Comparison of ENCODE assay signal across 15 cellular contexts in the genomic region with DNA sequence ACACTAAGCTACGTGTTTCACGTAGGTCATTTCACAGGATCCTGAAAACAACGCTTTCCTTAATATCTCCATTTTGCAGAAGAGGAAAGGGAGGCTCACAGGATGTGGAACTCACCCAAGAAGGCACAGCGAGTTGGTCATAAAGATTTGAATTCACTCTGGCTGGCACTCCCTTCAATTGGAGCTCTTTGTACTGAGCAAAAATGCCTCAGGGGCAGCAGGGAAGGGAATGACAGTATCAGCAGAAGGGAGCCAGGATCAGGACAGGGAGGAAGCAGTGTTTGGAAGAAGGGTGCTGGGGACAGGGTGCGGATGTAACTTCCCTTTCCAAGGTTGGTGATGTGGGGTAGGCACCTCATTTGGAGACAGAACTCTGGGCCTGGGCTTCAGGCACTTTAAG. TPM values are rescaled to one million over a fixed set of nuclear protein-coding genes. Genes with fewer than 3 reads are reported as not detected.
DNase-seq lines count a peak whose midpoint lies in the region; ATAC-seq and TF ChIP-seq lines count a peak whose summit lies in the region.
"Had no signal": no experiment of that assay in that cellular context is flagged by ENCODE, and none has a peak within 500 bp of the region (broad histone marks: within the 10 kb centered on the region; RNA-seq: fewer than 3 reads in every experiment).

No MANE protein-coding gene starts in this region.

- H3K4me1 Mint-ChIP-seq in T-helper 17 cell: peaks cover 25% of the 10 kb centered on the region
- peaks cover 46% of the 10 kb centered on the region for H3K4me1 Mint-ChIP-seq in stimulated activated effector memory CD8-positive, alpha-beta T cell treated with anti-CD3 and anti-CD28 coated beads, Interleukin-12 subunit alpha, Interleukin-12 subunit beta, amount 100 ng/mL, for 72 hours

- ATAC-seq in heart right ventricle (no peak), left cardiac atrium (no peak), T-helper 17 cell (no peak), HG02981 (IDR thresholded peaks at IDR 0.05; ENCODE audit: unreplicated experiment) (no peak)
- no peak for ATAC-seq in stimulated activated effector memory CD8-positive, alpha-beta T cell treated with anti-CD3 and anti-CD28 coated beads, Interleukin-12 subunit alpha, Interleukin-12 subunit beta, amount 100 ng/mL, for 72 hours

- no peaks in the 10 kb centered on the region for H3K27me3 Mint-ChIP-seq in T-helper 17 cell
- H3K27me3 Mint-ChIP-seq: activated T-cell treated with anti-CD3 and anti-CD28 coated beads, Interleukin-2, amount 50 U/mL, for 24 hours had no signal

- 65 to 68% methylated on average over 5 of the region's 5 CpGs for WGBS in heart right ventricle, 2 donors

- H3K9ac ChIP-seq in iPS-20b (ENCODE audit: low read depth, low read length): no peak overlapping the region

- H3K36me3 ChIP-seq in heart right ventricle (peaks cover 0 to 8% (median 0%) of the 10 kb centered on the region in 9 donors), iPS-20b (ENCODE audit: insufficient read depth, low read depth, low read length) (peaks cover 13% of the 10 kb centered on the region)
- H3K36me3 ChIP-seq: uterus had no signal

- H3K36me3 Mint-ChIP-seq in T-helper 17 cell (ENCODE audit: low read depth): no peaks in the 10 kb centered on the region
- H3K36me3 Mint-ChIP-seq in stimulated activated effector memory CD8-positive, alpha-beta T cell treated with anti-CD3 and anti-CD28 coated beads, Interleukin-12 subunit alpha, Interleukin-12 subunit beta, amount 100 ng/mL, for 72 hours: peaks cover 34% of the 10 kb centered on the region

- peak overlapping the region in 9 of 10 donors; percentile 91 to 97 (median 96) for H3K27ac ChIP-seq in heart right ventricle
- H3K27ac ChIP-seq in iPS-20b (ENCODE audit: low read length): no peak overlapping the region

- H3K4me3 Mint-ChIP-seq in T-helper 17 cell: peak overlapping the region; percentile 81
- peak overlapping the region; percentile 95 for H3K4me3 Mint-ChIP-seq in stimulated activated effector memory CD8-positive, alpha-beta T cell treated with anti-CD3 and anti-CD28 coated beads, Interleukin-12 subunit alpha, Interleukin-12 subunit beta, amount 100 ng/mL, for 72 hours

- H3K9me3 ChIP-seq in heart right ventricle: no peaks in the 10 kb centered on the region
- no peaks in the 10 kb centered on the region for H3K9me3 ChIP-seq in T-helper 17 cell (ENCODE audit: control insufficient read depth, low read length, poor library complexity, severe bottlenecking)
- no peaks in the 10 kb centered on the region for H3K9me3 ChIP-seq in iPS-20b (ENCODE audit: insufficient read depth, low read depth, low read length)
- H3K9me3 ChIP-seq: uterus had no signal

- H3K9me3 Mint-ChIP-seq in stimulated activated effector memory CD8-positive, alpha-beta T cell treated with anti-CD3 and anti-CD28 coated beads, Interleukin-12 subunit alpha, Interleukin-12 subunit beta, amount 100 ng/mL, for 72 hours: no peaks in the 10 kb centered on the region
- H3K9me3 Mint-ChIP-seq: activated T-cell treated with anti-CD3 and anti-CD28 coated beads, Interleukin-2, amount 50 U/mL, for 24 hours had no signal

- H3K4me1 ChIP-seq in heart right ventricle: peaks cover 10 to 50% (median 38%) of the 10 kb centered on the region in 9 donors
- peaks cover 21% of the 10 kb centered on the region for H3K4me1 ChIP-seq in iPS-20b (ENCODE audit: insufficient read depth, low read length)
- H3K4me1 ChIP-seq: uterus had no signal

- H3K27ac Mint-ChIP-seq in T-helper 17 cell: peak overlapping the region; percentile 93
- H3K27ac Mint-ChIP-seq in stimulated activated effector memory CD8-positive, alpha-beta T cell treated with anti-CD3 and anti-CD28 coated beads, Interleukin-12 subunit alpha, Interleukin-12 subunit beta, amount 100 ng/mL, for 72 hours: no peak overlapping the region

- no peak for DNase-seq in heart right ventricle
- DNase-seq in left cardiac atrium: no peak
- no peak for DNase-seq in T-helper 17 cell
- DNase-seq in stimulated activated effector memory CD8-positive, alpha-beta T cell treated with anti-CD3 and anti-CD28 coated beads, Interleukin-12 subunit alpha, Interleukin-12 subunit beta, amount 100 ng/mL, for 72 hours (ENCODE audit: low spot score in 2 of 2): no peak
- no peak for DNase-seq in cerebellar cortex (ENCODE audit: low spot score)
- no peak for DNase-seq in cerebellar nuclear complex (lab: John Stamatoyannopoulos, UW)
- DNase-seq: activated T-cell treated with anti-CD3 and anti-CD28 coated beads, Interleukin-2, amount 50 U/mL, for 24 hours; DND-41; NCI-H1930; NCI-H774; RPMI8226; stimulated activated naive CD4-positive, alpha-beta T cell treated with Interleukin-2 at 50 U/mL for 16 hours; uterus had no signal

- intact Hi-C loops in heart right ventricle (cut with DNase I): loop anchor here in 4 of 10 donors (5.0 to 10.0 kb wide), 4 partner anchors 72 to 236 kb away; no protein-coding TSS in a partner anchor
- intact Hi-C loops in left cardiac atrium (cut with DNase I): loop anchor here (5.0 to 10.0 kb wide), 2 partner anchors 37 to 74 kb away; no protein-coding TSS in a partner anchor

- TF ChIP-seq CTCF in heart right ventricle (IDR thresholded peaks at IDR 0.05): no peak

- no peak overlapping the region for H3K4me3 ChIP-seq in heart right ventricle
- peak overlapping the region; percentile 84; the same call in 1 of the 2 replicates for H3K4me3 ChIP-seq in iPS-20b (ENCODE audit: low read length)

- H3K27me3 ChIP-seq in heart right ventricle: no peaks in the 10 kb centered on the region
- H3K27me3 ChIP-seq in iPS-20b (ENCODE audit: insufficient read depth, low read length): peaks cover 12% of the 10 kb centered on the region; the same call in 1 of the 2 replicates
- H3K27me3 ChIP-seq: uterus had no signal

RNA-seq across cellular contexts. Expression of a gene that starts 1.1 kb away (rescaled TPM):
- total RNA-seq in heart right ventricle (10 to 100 TPM; 55.9 to 94.7 (median 68.7) TPM), left cardiac atrium (10 to 100 TPM; 46.6 to 67.1 TPM), T-helper 17 cell (100 to 1,000 TPM; 109 to 134 TPM)
- polyA plus RNA-seq in heart right ventricle: 10 to 100 TPM; 19.5 to 36.3 TPM
